23 cellular contexts compared by ENCODE assay signal in the genomic region with DNA sequence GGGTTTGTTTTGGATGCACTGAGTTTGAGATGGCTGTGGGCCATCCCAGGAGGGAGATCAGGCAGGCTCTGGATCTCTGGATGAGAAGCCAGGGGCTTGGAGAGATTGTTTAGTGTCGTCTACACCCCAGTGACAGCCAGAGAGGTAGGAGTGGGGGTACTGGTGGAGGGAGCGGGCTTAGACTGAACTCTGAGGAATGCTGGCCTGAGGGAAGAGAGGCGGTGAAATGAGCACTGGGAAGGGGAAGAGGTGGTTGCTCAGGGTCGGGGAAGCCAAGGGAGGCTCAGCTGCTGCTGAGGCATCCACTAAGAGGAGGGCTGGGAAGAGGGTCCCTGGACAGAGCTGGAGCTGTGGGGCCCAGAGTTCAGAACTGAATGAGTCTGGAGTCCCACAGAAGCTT. TPM values are rescaled to one million over a fixed set of nuclear protein-coding genes. Genes with fewer than 3 reads are reported as not detected.
DNase-seq lines count a peak whose midpoint lies in the region; ATAC-seq and TF ChIP-seq lines count a peak whose summit lies in the region.
"Had no signal": no experiment of that assay in that cellular context is flagged by ENCODE, and none has a peak within 500 bp of the region (broad histone marks: within the 10 kb centered on the region; RNA-seq: fewer than 3 reads in every experiment).

No MANE protein-coding gene starts in this region.

- H3K4me3 ChIP-seq in WERI-Rb-1 (ENCODE audit: low read depth, low read length) (no peak overlapping the region), right atrium auricular region (peak overlapping the region in 1 of 2 donors; percentile 31), ascending aorta (no peak overlapping the region)
- H3K4me3 ChIP-seq: A549, K562, SJSA1 had no signal

- TF ChIP-seq CTCF in WERI-Rb-1 (IDR thresholded peaks at IDR 0.05; ENCODE audit: low read depth, low read length) (no peak), right atrium auricular region (IDR thresholded peaks at IDR 0.05) (no peak), neural crest cell (conservative IDR thresholded peaks at IDR 0.05) (no peak), ascending aorta (IDR thresholded peaks at IDR 0.05) (no peak)

- H3K9me3 ChIP-seq in WERI-Rb-1 (ENCODE audit: severe bottlenecking) (no peaks in the 10 kb centered on the region), right atrium auricular region (no peaks in the 10 kb centered on the region), ascending aorta (no peaks in the 10 kb centered on the region)
- H3K9me3 ChIP-seq: A549 had no signal

- intact Hi-C loops in Right ventricle myocardium superior (cut with DNase I): no loop called here
- intact Hi-C loops in ascending aorta (cut with DNase I): no loop called here

- DNase-seq in WERI-Rb-1 (no peak), Right ventricle myocardium superior (no peak), right atrium auricular region (ENCODE audit: low spot score) (no peak), neural crest cell (ENCODE audit: low read depth, low spot score) (no peak), GM19238 (ENCODE audit: insufficient read length, low spot score) (no peak), ascending aorta (ENCODE audit: low spot score in 2 of 2) (no peak)
- DNase-seq: DMS53, MM.1S, NCI-H1048, NCI-H1436, NCI-H1930, NCI-H2227 treated with DMSO at 0.1 percent for 48 hours, NCI-H510A, NCI-H748 treated with DMSO at 0.1 percent for 48 hours had no signal

- peak overlapping the region; percentile 48 for H3K27ac Mint-ChIP-seq in neural crest cell (ENCODE audit: unreplicated experiment)
- H3K27ac Mint-ChIP-seq: B cell had no signal

- H3K4me3 Mint-ChIP-seq in neural crest cell: no peak overlapping the region
- H3K4me3 Mint-ChIP-seq: B cell, H9 had no signal

- H3K36me3 Mint-ChIP-seq in neural crest cell (ENCODE audit: low read depth): no peaks in the 10 kb centered on the region

- no peaks in the 10 kb centered on the region for H3K27me3 ChIP-seq in WERI-Rb-1 (ENCODE audit: insufficient read depth, low read depth, severe bottlenecking)
- no peaks in the 10 kb centered on the region for H3K27me3 ChIP-seq in right atrium auricular region
- peaks cover 4% of the 10 kb centered on the region for H3K27me3 ChIP-seq in ascending aorta

- H3K27ac ChIP-seq in WERI-Rb-1 (peak overlapping the region; percentile 68), right atrium auricular region (peak overlapping the region; percentile 84 to 94), ascending aorta (no peak overlapping the region)
- H3K27ac ChIP-seq: A549, HL-60, SJSA1 had no signal

- no peaks in the 10 kb centered on the region for H3K27me3 Mint-ChIP-seq in neural crest cell (ENCODE audit: low read depth)

- H3K36me3 ChIP-seq in WERI-Rb-1: peaks cover 80% of the 10 kb centered on the region
- H3K36me3 ChIP-seq in right atrium auricular region: no peaks in the 10 kb centered on the region
- H3K36me3 ChIP-seq in ascending aorta: no peaks in the 10 kb centered on the region
- H3K36me3 ChIP-seq: SJSA1 had no signal

- H3K4me1 ChIP-seq in right atrium auricular region (peaks cover 0 to 55% of the 10 kb centered on the region in 2 donors), ascending aorta (peaks cover 2 to 6% of the 10 kb centered on the region in 2 donors)
- H3K4me1 ChIP-seq: A549, SJSA1 had no signal

- no peaks in the 10 kb centered on the region for H3K9me3 Mint-ChIP-seq in neural crest cell
- H3K9me3 Mint-ChIP-seq: H9 had no signal

- peak; percentile 12 for ATAC-seq in Right ventricle myocardium superior (ENCODE audit: poor library complexity)
- ATAC-seq in HG03095 (IDR thresholded peaks at IDR 0.05; ENCODE audit: unreplicated experiment): no peak
- no peak for ATAC-seq in GM18502 (IDR thresholded peaks at IDR 0.05; ENCODE audit: poor library complexity, unreplicated experiment)
- ATAC-seq: HepG2 had no signal

- peaks cover 19% of the 10 kb centered on the region for H3K4me1 Mint-ChIP-seq in neural crest cell
- H3K4me1 Mint-ChIP-seq: B cell had no signal

RNA-seq across cellular contexts. Expression of gene CACNA1G, which starts 23.6 kb away (rescaled TPM):
- 0.24 TPM for total RNA-seq in Right ventricle myocardium superior
- 1 to 10 TPM; 4.3 to 6.2 TPM for total RNA-seq in right atrium auricular region
- 1.1 TPM in 2 replicates for total RNA-seq in neural crest cell
- total RNA-seq in ascending aorta: 1.2 TPM
- total RNA-seq: K562 had no signal

RNA-seq across cellular contexts. Expression of gene SPATA20, which starts 37.1 kb away (rescaled TPM):
- total RNA-seq in Right ventricle myocardium superior (58.2 TPM), right atrium auricular region (10 to 100 TPM; 42.8 to 59.3 TPM), neural crest cell (24.4 and 25.8 TPM in 2 replicates), ascending aorta (463 TPM)

RNA-seq across cellular contexts. Expression of gene ABCC3, which starts 50.6 kb away (rescaled TPM):
- 0.43 TPM for total RNA-seq in Right ventricle myocardium superior
- total RNA-seq in right atrium auricular region: 1 to 10 TPM; 1.4 to 4.5 TPM
- total RNA-seq in neural crest cell: not detected in 2 replicates
- total RNA-seq in ascending aorta: 30.2 TPM

RNA-seq across cellular contexts. Expression of gene EPN3, which starts 51.6 kb away (rescaled TPM):
- total RNA-seq in Right ventricle myocardium superior (17.7 TPM), right atrium auricular region (10 to 100 TPM in 1 of 2 donors, 1 to 10 TPM in 1; 4.5 to 13.3 TPM), neural crest cell (0.11 TPM in 1 of 2 replicates, not detected in the other), ascending aorta (0.85 TPM)
- total RNA-seq: B cell had no signal

Comparison
In these comparisons a context has a peak if more than half of its experiments do, and no peak if none do; other contexts are left out.
1. H3K27ac ChIP-seq: peak in WERI-Rb-1 (single experiment) and right atrium auricular region (2 of 2); none in ascending aorta (0 of 2).